In genomic region chr1:13792429-13792828, GRCh38 we compare ENCODE assay signal across 16 cellular contexts.
A peak's percentile ranks its signal among the peaks of the same experiment; 100 is the strongest.
DNase-seq lines count a peak whose midpoint lies in the region; ATAC-seq and TF ChIP-seq lines count a peak whose summit lies in the region.
"Had no signal": no experiment of that assay in that cellular context is flagged by ENCODE, and none has a peak within 500 bp of the region (broad histone marks: within the 10 kb centered on the region; RNA-seq: fewer than 3 reads in every experiment).

No MANE protein-coding gene starts in this region.

- H3K27me3 ChIP-seq in right cardiac atrium (ENCODE audit: control insufficient read depth, insufficient read depth) (no peaks in the 10 kb centered on the region), spleen (replicated peaks in 1 of 7) (no peaks in the 10 kb centered on the region)
- H3K27me3 ChIP-seq: cardiac muscle cell, sigmoid colon had no signal

- peaks cover 0 to 98% (median 26%) of the 10 kb centered on the region in 6 donors for H3K36me3 ChIP-seq in spleen
- H3K36me3 ChIP-seq: cardiac muscle cell had no signal

- 84% methylated on average over 6 of the region's 6 CpGs for WGBS in right cardiac atrium
- WGBS in spleen, 5 donors: 96 to 99% (median 99%) methylated on average over 6 of the region's 6 CpGs

- H3K4me3 Mint-ChIP-seq in IgD-negative memory B cell: peak overlapping the region in 1 of 4 donors; percentile 30
- H3K4me3 Mint-ChIP-seq in stimulated activated effector memory CD8-positive, alpha-beta T cell treated with anti-CD3 and anti-CD28 coated beads, Interleukin-12 subunit alpha, Interleukin-12 subunit beta, amount 100 ng/mL, for 72 hours: no peak overlapping the region

- H3K4me3 ChIP-seq in right cardiac atrium (ENCODE audit: low read length): no peak overlapping the region
- H3K4me3 ChIP-seq in spleen: no peak overlapping the region
- H3K4me3 ChIP-seq: cardiac muscle cell, mucosa of descending colon, sigmoid colon had no signal

- peak overlapping the region; percentile 6 to 88 (median 28) for H3K27ac Mint-ChIP-seq in IgD-negative memory B cell
- no peak overlapping the region for H3K27ac Mint-ChIP-seq in stimulated activated effector memory CD8-positive, alpha-beta T cell treated with anti-CD3 and anti-CD28 coated beads, Interleukin-12 subunit alpha, Interleukin-12 subunit beta, amount 100 ng/mL, for 72 hours
- H3K27ac Mint-ChIP-seq: activated T-helper 2 cell treated with anti-CD3 and anti-CD28 coated beads, Interferon-gamma antibody, Interleukin-2, Interleukin-4, amounts not matched to agents 10 μg/mL and 5 μg/mL and 100 μg/mL, durations not matched to agents 14 hours and 24 hours and 36 hours had no signal

- H3K9me3 ChIP-seq in right cardiac atrium (ENCODE audit: control insufficient read depth, low read length) (no peaks in the 10 kb centered on the region), spleen (no peaks in the 10 kb centered on the region)
- H3K9me3 ChIP-seq: mucosa of descending colon, sigmoid colon had no signal

- peaks cover 8% of the 10 kb centered on the region for H3K4me1 ChIP-seq in right cardiac atrium (ENCODE audit: control insufficient read depth, insufficient read depth, low read length)
- H3K4me1 ChIP-seq in spleen: peaks cover 0 to 29% (median 0%) of the 10 kb centered on the region in 6 donors

- no peaks in the 10 kb centered on the region for H3K27me3 Mint-ChIP-seq in IgD-negative memory B cell

- H3K27ac ChIP-seq in caudate nucleus (ENCODE audit: low read depth, low read length) (peak overlapping the region; percentile 85), right cardiac atrium (ENCODE audit: low read length) (peak overlapping the region; percentile 83), spleen (no peak overlapping the region)
- H3K27ac ChIP-seq: cardiac muscle cell, RWPE1 had no signal

- TF ChIP-seq CTCF in spleen (IDR thresholded peaks at IDR 0.05 in 8 of 11, conservative IDR thresholded peaks at IDR 0.05 in 3 of 11): no peak

- peak; percentile 53 to 67 for ATAC-seq in right cardiac atrium
- ATAC-seq in stimulated activated effector memory CD8-positive, alpha-beta T cell treated with anti-CD3 and anti-CD28 coated beads, Interleukin-12 subunit alpha, Interleukin-12 subunit beta, amount 100 ng/mL, for 72 hours: no peak
- ATAC-seq: mucosa of descending colon had no signal

- TF ChIP-seq POLR2A in spleen (IDR thresholded peaks at IDR 0.05): no peak

- peaks cover 24 to 48% (median 32%) of the 10 kb centered on the region in 3 donors for H3K4me1 Mint-ChIP-seq in IgD-negative memory B cell
- peaks cover 51% of the 10 kb centered on the region for H3K4me1 Mint-ChIP-seq in stimulated activated effector memory CD8-positive, alpha-beta T cell treated with anti-CD3 and anti-CD28 coated beads, Interleukin-12 subunit alpha, Interleukin-12 subunit beta, amount 100 ng/mL, for 72 hours

- H3K36me3 Mint-ChIP-seq in IgD-negative memory B cell: peaks cover 10% of the 10 kb centered on the region
- H3K36me3 Mint-ChIP-seq in stimulated activated effector memory CD8-positive, alpha-beta T cell treated with anti-CD3 and anti-CD28 coated beads, Interleukin-12 subunit alpha, Interleukin-12 subunit beta, amount 100 ng/mL, for 72 hours: peaks cover 48% of the 10 kb centered on the region

- H3K9me3 Mint-ChIP-seq in IgD-negative memory B cell: no peaks in the 10 kb centered on the region
- no peaks in the 10 kb centered on the region for H3K9me3 Mint-ChIP-seq in stimulated activated effector memory CD8-positive, alpha-beta T cell treated with anti-CD3 and anti-CD28 coated beads, Interleukin-12 subunit alpha, Interleukin-12 subunit beta, amount 100 ng/mL, for 72 hours
- H3K9me3 Mint-ChIP-seq: activated T-helper 2 cell treated with anti-CD3 and anti-CD28 coated beads, Interferon-gamma antibody, Interleukin-2, Interleukin-4, amounts not matched to agents 10 μg/mL and 5 μg/mL and 100 μg/mL, durations not matched to agents 14 hours and 24 hours and 36 hours had no signal

- DNase-seq in caudate nucleus (lab: John Stamatoyannopoulos, UW) (no peak), right cardiac atrium (no peak), superior temporal gyrus (ENCODE audit: extremely low spot score) (peak; percentile 78), NCI-H69 (lab: John Stamatoyannopoulos, UW) (no peak), spleen (no peak)
- no peak for DNase-seq in stimulated activated effector memory CD8-positive, alpha-beta T cell treated with anti-CD3 and anti-CD28 coated beads, Interleukin-12 subunit alpha, Interleukin-12 subunit beta, amount 100 ng/mL, for 72 hours (ENCODE audit: low spot score in 2 of 2)
- DNase-seq: activated CD4-positive, alpha-beta T cell treated with anti-CD3 and anti-CD28 coated beads, Interleukin-2, amount 50 U/mL, for 4 hours; COR-L47; erythroblast; mucosa of descending colon; NCI-H524 treated with DMSO at 0.1 percent for 48 hours; sigmoid colon had no signal

- intact Hi-C loops in right cardiac atrium (cut with DNase I): no loop called here
- intact Hi-C loops in spleen (cut with DNase I; ENCODE audit: low total_unique reads): no loop called here

Comparison
In these comparisons a context has a peak if more than half of its experiments do, and no peak if none do; other contexts are left out.
1. H3K27ac ChIP-seq: peak in caudate nucleus (single experiment) and right cardiac atrium (single experiment); none in spleen (0 of 8).